Comparison of ENCODE assay signal across 1 cellular context in the genomic region with DNA sequence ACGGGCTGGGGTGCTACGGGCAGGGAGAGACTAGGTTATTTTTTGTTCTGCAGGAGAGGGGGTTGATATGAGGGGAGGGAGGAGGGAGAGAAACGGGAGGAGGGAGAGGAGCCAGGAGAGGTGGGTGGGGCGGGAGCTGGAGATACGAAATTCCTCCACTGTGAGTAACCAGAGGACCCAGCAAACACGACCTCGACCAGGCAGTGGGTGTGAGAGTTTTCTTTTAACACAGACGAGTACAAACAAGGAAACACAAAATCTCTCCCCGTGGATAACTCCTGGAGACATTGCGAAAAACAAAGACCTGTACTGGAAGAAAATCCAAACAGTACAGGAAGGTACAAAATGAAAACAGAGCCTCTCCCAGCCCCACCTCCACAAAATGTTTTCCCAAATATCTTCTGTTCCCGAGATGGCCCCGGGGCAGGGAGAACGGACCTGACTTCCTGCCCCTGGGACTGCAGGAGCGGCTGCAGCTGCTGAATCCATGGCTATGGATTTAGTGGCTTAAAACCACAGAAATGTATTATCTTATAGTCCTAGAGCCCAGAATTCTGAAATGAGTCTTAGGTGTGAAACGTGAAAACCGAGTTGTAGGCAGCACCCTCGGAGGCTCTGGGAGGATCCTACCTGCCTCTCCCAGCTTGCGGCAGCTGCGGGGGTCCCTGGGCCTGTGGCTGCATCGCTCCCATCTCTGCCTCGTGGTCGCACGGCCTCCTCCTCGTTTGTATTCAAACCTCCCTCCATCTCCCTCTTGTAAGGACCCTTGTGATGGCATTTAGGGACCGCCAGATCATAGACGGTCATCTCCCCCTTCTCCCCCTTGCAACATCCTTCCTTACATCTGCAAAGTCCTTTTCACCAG.
TF ChIP-seq lines count a peak whose summit lies in the region.

No MANE protein-coding gene starts in this region.

TF ChIP-seq in GM23338, 12 proteins besides CTCF, POLR2A, EP300 and RAD21 (continued from another document):
- TF ChIP-seq, protein P1, sequence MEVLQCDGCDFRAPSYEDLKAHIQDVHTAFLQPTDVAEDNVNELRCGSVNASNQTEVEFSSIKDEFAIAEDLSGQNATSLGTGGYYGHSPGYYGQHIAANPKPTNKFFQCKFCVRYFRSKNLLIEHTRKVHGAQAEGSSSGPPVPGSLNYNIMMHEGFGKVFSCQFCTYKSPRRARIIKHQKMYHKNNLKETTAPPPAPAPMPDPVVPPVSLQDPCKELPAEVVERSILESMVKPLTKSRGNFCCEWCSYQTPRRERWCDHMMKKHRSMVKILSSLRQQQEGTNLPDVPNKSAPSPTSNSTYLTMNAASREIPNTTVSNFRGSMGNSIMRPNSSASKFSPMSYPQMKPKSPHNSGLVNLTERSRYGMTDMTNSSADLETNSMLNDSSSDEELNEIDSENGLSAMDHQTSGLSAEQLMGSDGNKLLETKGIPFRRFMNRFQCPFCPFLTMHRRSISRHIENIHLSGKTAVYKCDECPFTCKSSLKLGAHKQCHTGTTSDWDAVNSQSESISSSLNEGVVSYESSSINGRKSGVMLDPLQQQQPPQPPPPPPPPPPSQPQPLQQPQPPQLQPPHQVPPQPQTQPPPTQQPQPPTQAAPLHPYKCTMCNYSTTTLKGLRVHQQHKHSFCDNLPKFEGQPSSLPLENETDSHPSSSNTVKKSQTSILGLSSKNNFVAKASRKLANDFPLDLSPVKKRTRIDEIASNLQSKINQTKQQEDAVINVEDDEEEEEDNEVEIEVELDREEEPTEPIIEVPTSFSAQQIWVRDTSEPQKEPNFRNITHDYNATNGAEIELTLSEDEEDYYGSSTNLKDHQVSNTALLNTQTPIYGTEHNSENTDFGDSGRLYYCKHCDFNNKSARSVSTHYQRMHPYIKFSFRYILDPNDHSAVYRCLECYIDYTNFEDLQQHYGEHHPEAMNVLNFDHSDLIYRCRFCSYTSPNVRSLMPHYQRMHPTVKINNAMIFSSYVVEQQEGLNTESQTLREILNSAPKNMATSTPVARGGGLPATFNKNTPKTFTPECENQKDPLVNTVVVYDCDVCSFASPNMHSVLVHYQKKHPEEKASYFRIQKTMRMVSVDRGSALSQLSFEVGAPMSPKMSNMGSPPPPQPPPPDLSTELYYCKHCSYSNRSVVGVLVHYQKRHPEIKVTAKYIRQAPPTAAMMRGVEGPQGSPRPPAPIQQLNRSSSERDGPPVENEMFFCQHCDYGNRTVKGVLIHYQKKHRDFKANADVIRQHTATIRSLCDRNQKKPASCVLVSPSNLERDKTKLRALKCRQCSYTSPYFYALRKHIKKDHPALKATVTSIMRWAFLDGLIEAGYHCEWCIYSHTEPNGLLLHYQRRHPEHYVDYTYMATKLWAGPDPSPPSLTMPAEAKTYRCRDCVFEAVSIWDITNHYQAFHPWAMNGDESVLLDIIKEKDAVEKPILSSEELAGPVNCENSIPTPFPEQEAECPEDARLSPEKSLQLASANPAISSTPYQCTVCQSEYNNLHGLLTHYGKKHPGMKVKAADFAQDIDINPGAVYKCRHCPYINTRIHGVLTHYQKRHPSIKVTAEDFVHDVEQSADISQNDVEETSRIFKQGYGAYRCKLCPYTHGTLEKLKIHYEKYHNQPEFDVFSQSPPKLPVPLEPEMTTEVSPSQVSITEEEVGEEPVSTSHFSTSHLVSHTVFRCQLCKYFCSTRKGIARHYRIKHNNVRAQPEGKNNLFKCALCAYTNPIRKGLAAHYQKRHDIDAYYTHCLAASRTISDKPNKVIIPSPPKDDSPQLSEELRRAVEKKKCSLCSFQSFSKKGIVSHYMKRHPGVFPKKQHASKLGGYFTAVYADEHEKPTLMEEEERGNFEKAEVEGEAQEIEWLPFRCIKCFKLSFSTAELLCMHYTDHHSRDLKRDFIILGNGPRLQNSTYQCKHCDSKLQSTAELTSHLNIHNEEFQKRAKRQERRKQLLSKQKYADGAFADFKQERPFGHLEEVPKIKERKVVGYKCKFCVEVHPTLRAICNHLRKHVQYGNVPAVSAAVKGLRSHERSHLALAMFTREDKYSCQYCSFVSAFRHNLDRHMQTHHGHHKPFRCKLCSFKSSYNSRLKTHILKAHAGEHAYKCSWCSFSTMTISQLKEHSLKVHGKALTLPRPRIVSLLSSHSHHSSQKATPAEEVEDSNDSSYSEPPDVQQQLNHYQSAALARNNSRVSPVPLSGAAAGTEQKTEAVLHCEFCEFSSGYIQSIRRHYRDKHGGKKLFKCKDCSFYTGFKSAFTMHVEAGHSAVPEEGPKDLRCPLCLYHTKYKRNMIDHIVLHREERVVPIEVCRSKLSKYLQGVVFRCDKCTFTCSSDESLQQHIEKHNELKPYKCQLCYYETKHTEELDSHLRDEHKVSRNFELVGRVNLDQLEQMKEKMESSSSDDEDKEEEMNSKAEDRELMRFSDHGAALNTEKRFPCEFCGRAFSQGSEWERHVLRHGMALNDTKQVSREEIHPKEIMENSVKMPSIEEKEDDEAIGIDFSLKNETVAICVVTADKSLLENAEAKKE (CRISPR knock-in tag; IDR thresholded peaks at IDR 0.05) = no peak
- TF ChIP-seq, protein P2, sequence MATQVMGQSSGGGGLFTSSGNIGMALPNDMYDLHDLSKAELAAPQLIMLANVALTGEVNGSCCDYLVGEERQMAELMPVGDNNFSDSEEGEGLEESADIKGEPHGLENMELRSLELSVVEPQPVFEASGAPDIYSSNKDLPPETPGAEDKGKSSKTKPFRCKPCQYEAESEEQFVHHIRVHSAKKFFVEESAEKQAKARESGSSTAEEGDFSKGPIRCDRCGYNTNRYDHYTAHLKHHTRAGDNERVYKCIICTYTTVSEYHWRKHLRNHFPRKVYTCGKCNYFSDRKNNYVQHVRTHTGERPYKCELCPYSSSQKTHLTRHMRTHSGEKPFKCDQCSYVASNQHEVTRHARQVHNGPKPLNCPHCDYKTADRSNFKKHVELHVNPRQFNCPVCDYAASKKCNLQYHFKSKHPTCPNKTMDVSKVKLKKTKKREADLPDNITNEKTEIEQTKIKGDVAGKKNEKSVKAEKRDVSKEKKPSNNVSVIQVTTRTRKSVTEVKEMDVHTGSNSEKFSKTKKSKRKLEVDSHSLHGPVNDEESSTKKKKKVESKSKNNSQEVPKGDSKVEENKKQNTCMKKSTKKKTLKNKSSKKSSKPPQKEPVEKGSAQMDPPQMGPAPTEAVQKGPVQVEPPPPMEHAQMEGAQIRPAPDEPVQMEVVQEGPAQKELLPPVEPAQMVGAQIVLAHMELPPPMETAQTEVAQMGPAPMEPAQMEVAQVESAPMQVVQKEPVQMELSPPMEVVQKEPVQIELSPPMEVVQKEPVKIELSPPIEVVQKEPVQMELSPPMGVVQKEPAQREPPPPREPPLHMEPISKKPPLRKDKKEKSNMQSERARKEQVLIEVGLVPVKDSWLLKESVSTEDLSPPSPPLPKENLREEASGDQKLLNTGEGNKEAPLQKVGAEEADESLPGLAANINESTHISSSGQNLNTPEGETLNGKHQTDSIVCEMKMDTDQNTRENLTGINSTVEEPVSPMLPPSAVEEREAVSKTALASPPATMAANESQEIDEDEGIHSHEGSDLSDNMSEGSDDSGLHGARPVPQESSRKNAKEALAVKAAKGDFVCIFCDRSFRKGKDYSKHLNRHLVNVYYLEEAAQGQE (IDR thresholded peaks at IDR 0.05; ENCODE audit: unreplicated experiment) = no peak
- no peak for TF ChIP-seq ZNF114 (CRISPR knock-in tag; IDR thresholded peaks at IDR 0.05)
- TF ChIP-seq CREB1 (CRISPR knock-in tag; IDR thresholded peaks at IDR 0.05; ENCODE audit: low read depth) = no peak
- TF ChIP-seq EZH2phosphoT487 (IDR thresholded peaks at IDR 0.05; ENCODE audit: unreplicated experiment) = no peak
- TF ChIP-seq STAT1 (IDR thresholded peaks at IDR 0.05; ENCODE audit: unreplicated experiment) = no peak
- TF ChIP-seq ZNF331 (CRISPR knock-in tag; IDR thresholded peaks at IDR 0.05; ENCODE audit: low read depth) = no peak
- TF ChIP-seq POLR2AphosphoS5 (IDR thresholded peaks at IDR 0.05; ENCODE audit: low read depth) = no peak
- TF ChIP-seq JUNB (IDR thresholded peaks at IDR 0.05; ENCODE audit: unreplicated experiment) = no peak
